Comparison of ENCODE assay signal across 8 cellular contexts in the genomic region with DNA sequence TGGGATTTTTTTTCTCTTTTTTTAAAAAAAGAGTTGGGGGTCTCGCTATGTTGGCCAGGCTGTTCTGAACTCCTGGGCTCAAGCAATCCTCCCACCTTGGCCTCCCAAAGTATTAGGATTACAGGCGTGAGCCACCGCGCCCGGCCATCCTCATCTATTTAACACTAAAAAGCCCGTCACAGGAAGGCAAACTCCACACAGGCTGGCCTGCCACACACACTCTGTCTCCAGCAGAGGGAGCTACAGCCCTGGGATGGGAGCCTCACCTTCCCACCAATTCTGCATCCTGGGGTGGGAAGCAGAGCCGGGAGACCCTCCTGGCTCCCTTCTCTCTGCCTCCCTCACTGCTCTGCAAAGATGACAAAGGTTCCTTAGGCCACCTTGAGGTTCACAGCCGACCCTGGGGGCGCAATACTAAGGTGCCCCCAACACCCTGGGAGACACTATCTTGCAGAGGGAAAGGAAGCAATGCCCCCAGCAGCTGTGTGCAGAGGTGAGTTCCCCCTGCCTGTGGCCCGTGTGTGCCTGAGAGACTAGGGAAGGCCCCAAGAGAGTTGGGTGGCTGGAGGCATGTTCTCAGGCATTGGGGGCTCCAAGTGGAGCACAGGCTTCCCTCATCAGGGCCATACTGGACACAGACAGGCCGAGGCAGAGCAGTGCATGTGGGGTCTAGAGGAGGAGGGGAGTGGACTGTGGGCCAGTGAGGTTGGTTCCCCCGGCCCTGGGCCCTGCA. TPM values are rescaled to one million over a fixed set of nuclear protein-coding genes. Genes with fewer than 3 reads are reported as not detected.
DNase-seq lines count a peak whose midpoint lies in the region; ATAC-seq and TF ChIP-seq lines count a peak whose summit lies in the region.

No MANE protein-coding gene starts in this region.

- H3K4me3 ChIP-seq in BE2C (ENCODE audit: low read depth, low read length) (no peak overlapping the region), Peyer's patch (no peak overlapping the region)

- DNase-seq in BE2C = peak; percentile 70
- peak; percentile 73 for DNase-seq in GM13976 (ENCODE audit: low spot score)
- DNase-seq in Peyer's patch = peak in 1 of 3 donors; percentile 54
- DNase-seq in ecto neural progenitor cell (ENCODE audit: low spot score) = peak; percentile 76
- DNase-seq in SIG-M5 (lab: John Stamatoyannopoulos, UW) = no peak
- DNase-seq in activated T-helper 1 cell treated with anti-CD3 and anti-CD28 coated beads, Interleukin-12 subunit alpha, Interleukin-12 subunit beta, Interleukin-2, Interleukin-4 antibody, amounts not matched to agents 30 ng/mL and 10 ng/mL and 1 ng/mL, durations not matched to agents 14 hours and 24 hours and 36 hours (ENCODE audit: low spot score) = no peak

- ATAC-seq in GM19351 (IDR thresholded peaks at IDR 0.05; ENCODE audit: unreplicated experiment) = no peak

- H3K27ac ChIP-seq in Peyer's patch = no peak overlapping the region

- peaks cover 63% of the 10 kb centered on the region for H3K36me3 ChIP-seq in BE2C
- H3K36me3 ChIP-seq in Peyer's patch = peaks cover 0 to 86% (median 0%) of the 10 kb centered on the region in 3 donors

- H3K27me3 ChIP-seq in BE2C (no peaks in the 10 kb centered on the region), Peyer's patch (no peaks in the 10 kb centered on the region)

- in situ Hi-C loops in GM13976 (cut with MboI; ENCODE audit: low sequenced_read_pairs, unreplicated experiment) = no loop called here

- H3K4me1 ChIP-seq in BE2C (no peaks in the 10 kb centered on the region), Peyer's patch (no peaks in the 10 kb centered on the region)

- H3K27me3 Mint-ChIP-seq in nephron (ENCODE audit: low read depth) = no peaks in the 10 kb centered on the region
- no peaks in the 10 kb centered on the region for H3K27me3 Mint-ChIP-seq in activated T-helper 1 cell treated with anti-CD3 and anti-CD28 coated beads, Interleukin-12 subunit alpha, Interleukin-12 subunit beta, Interleukin-2, Interleukin-4 antibody, amounts not matched to agents 30 ng/mL and 10 ng/mL and 1 ng/mL, durations not matched to agents 14 hours and 24 hours and 36 hours (ENCODE audit: insufficient read depth)

- H3K4me3 Mint-ChIP-seq in nephron = no peak overlapping the region
- no peak overlapping the region for H3K4me3 Mint-ChIP-seq in activated T-helper 1 cell treated with anti-CD3 and anti-CD28 coated beads, Interleukin-12 subunit alpha, Interleukin-12 subunit beta, Interleukin-2, Interleukin-4 antibody, amounts not matched to agents 30 ng/mL and 10 ng/mL and 1 ng/mL, durations not matched to agents 14 hours and 24 hours and 36 hours

- H3K9me3 Mint-ChIP-seq in nephron = no peaks in the 10 kb centered on the region
- H3K9me3 Mint-ChIP-seq in activated T-helper 1 cell treated with anti-CD3 and anti-CD28 coated beads, Interleukin-12 subunit alpha, Interleukin-12 subunit beta, Interleukin-2, Interleukin-4 antibody, amounts not matched to agents 30 ng/mL and 10 ng/mL and 1 ng/mL, durations not matched to agents 14 hours and 24 hours and 36 hours = no peaks in the 10 kb centered on the region

- no peak overlapping the region for H3K27ac Mint-ChIP-seq in nephron
- H3K27ac Mint-ChIP-seq in activated T-helper 1 cell treated with anti-CD3 and anti-CD28 coated beads, Interleukin-12 subunit alpha, Interleukin-12 subunit beta, Interleukin-2, Interleukin-4 antibody, amounts not matched to agents 30 ng/mL and 10 ng/mL and 1 ng/mL, durations not matched to agents 14 hours and 24 hours and 36 hours = no peak overlapping the region

- H3K4me1 Mint-ChIP-seq in nephron = no peaks in the 10 kb centered on the region
- H3K4me1 Mint-ChIP-seq in activated T-helper 1 cell treated with anti-CD3 and anti-CD28 coated beads, Interleukin-12 subunit alpha, Interleukin-12 subunit beta, Interleukin-2, Interleukin-4 antibody, amounts not matched to agents 30 ng/mL and 10 ng/mL and 1 ng/mL, durations not matched to agents 14 hours and 24 hours and 36 hours (ENCODE audit: low read depth) = peaks cover 4% of the 10 kb centered on the region

- intact Hi-C loops in activated T-helper 1 cell treated with anti-CD3 and anti-CD28 coated beads, Interleukin-12 subunit alpha, Interleukin-12 subunit beta, Interleukin-2, Interleukin-4 antibody, amounts not matched to agents 30 ng/mL and 10 ng/mL and 1 ng/mL, durations not matched to agents 14 hours and 24 hours and 36 hours (cut with micrococcal nuclease) = loop anchor here (2.0 kb wide), 1 partner anchor 32 kb away; no protein-coding TSS in a partner anchor

- H3K36me3 Mint-ChIP-seq in nephron (ENCODE audit: low read depth) = peaks cover 45% of the 10 kb centered on the region
- peaks cover 16% of the 10 kb centered on the region for H3K36me3 Mint-ChIP-seq in activated T-helper 1 cell treated with anti-CD3 and anti-CD28 coated beads, Interleukin-12 subunit alpha, Interleukin-12 subunit beta, Interleukin-2, Interleukin-4 antibody, amounts not matched to agents 30 ng/mL and 10 ng/mL and 1 ng/mL, durations not matched to agents 14 hours and 24 hours and 36 hours (ENCODE audit: low read depth)

- no peak for TF ChIP-seq POLR2A in Peyer's patch (IDR thresholded peaks at IDR 0.05)

- no peaks in the 10 kb centered on the region for H3K9me3 ChIP-seq in BE2C
- no peaks in the 10 kb centered on the region for H3K9me3 ChIP-seq in Peyer's patch

- TF ChIP-seq CTCF in BE2C (IDR thresholded peaks at IDR 0.05; ENCODE audit: low read depth, low read length) = peak; percentile 89
- peak; percentile 73 for TF ChIP-seq CTCF in GM13976 (IDR thresholded peaks at IDR 0.05; ENCODE audit: borderline replicate concordance, control extremely low read depth, extremely low read depth, insufficient read depth, missing control alignments)
- peak in 5 of 6 experiments; percentile 12 to 65 (median 53) for TF ChIP-seq CTCF in Peyer's patch (IDR thresholded peaks at IDR 0.05)
- peak; percentile 63 to 76 (median 67) for TF ChIP-seq CTCF in nephron (IDR thresholded peaks at IDR 0.05; ENCODE audit: unreplicated experiment in 3 of 3)

RNA-seq across cellular contexts. Expression of gene TIMM44, which starts 27.4 kb away (rescaled TPM):
- polyA plus RNA-seq in BE2C (2012; ENCODE audit: insufficient read depth, insufficient read length, low read depth) = 277 TPM
- 100 to 1,000 TPM in 1 of 4 donors, 10 to 100 TPM in 3; 55.5 to 211 (median 80.7) TPM for total RNA-seq in Peyer's patch
- total RNA-seq in activated T-helper 1 cell treated with anti-CD3 and anti-CD28 coated beads, Interleukin-12 subunit alpha, Interleukin-12 subunit beta, Interleukin-2, Interleukin-4 antibody, amounts not matched to agents 30 ng/mL and 10 ng/mL and 1 ng/mL, durations not matched to agents 14 hours and 24 hours and 36 hours = 114 and 120 TPM in 2 replicates

RNA-seq across cellular contexts. Expression of gene ELAVL1, which starts 34.6 kb away (rescaled TPM):
- polyA plus RNA-seq in BE2C (2012; ENCODE audit: insufficient read depth, insufficient read length, low read depth) = 58.0 TPM
- total RNA-seq in Peyer's patch = 10 to 100 TPM; 21.0 to 41.7 (median 25.9) TPM
- total RNA-seq in activated T-helper 1 cell treated with anti-CD3 and anti-CD28 coated beads, Interleukin-12 subunit alpha, Interleukin-12 subunit beta, Interleukin-2, Interleukin-4 antibody, amounts not matched to agents 30 ng/mL and 10 ng/mL and 1 ng/mL, durations not matched to agents 14 hours and 24 hours and 36 hours = 182 and 186 TPM in 2 replicates

RNA-seq across cellular contexts. Expression of gene CTXN1, which starts 44.9 kb away (rescaled TPM):
- 185 TPM for polyA plus RNA-seq in BE2C (2012; ENCODE audit: insufficient read depth, insufficient read length, low read depth)
- 1 to 10 TPM in 3 of 4 donors, not detected in 1; 1.6 to 2.5 (median 2.4) TPM for total RNA-seq in Peyer's patch
- 1.9 and 2.6 TPM in 2 replicates for total RNA-seq in activated T-helper 1 cell treated with anti-CD3 and anti-CD28 coated beads, Interleukin-12 subunit alpha, Interleukin-12 subunit beta, Interleukin-2, Interleukin-4 antibody, amounts not matched to agents 30 ng/mL and 10 ng/mL and 1 ng/mL, durations not matched to agents 14 hours and 24 hours and 36 hours

RNA-seq across cellular contexts. Expression of gene SNAPC2, which starts 50.7 kb away (rescaled TPM):
- polyA plus RNA-seq in BE2C (2012; ENCODE audit: insufficient read depth, insufficient read length, low read depth) = 81.2 TPM
- 10 to 100 TPM in 2 of 4 donors, 1 to 10 TPM in 2; 7.4 to 12.9 (median 9.4) TPM for total RNA-seq in Peyer's patch
- 21.3 and 22.4 TPM in 2 replicates for total RNA-seq in activated T-helper 1 cell treated with anti-CD3 and anti-CD28 coated beads, Interleukin-12 subunit alpha, Interleukin-12 subunit beta, Interleukin-2, Interleukin-4 antibody, amounts not matched to agents 30 ng/mL and 10 ng/mL and 1 ng/mL, durations not matched to agents 14 hours and 24 hours and 36 hours

RNA-seq across cellular contexts. Expression of gene TGFBR3L, which starts 56.3 kb away (rescaled TPM):
- polyA plus RNA-seq in BE2C (2012; ENCODE audit: insufficient read depth, insufficient read length, low read depth) = 20.0 TPM
- total RNA-seq in Peyer's patch = not detected
- total RNA-seq in activated T-helper 1 cell treated with anti-CD3 and anti-CD28 coated beads, Interleukin-12 subunit alpha, Interleukin-12 subunit beta, Interleukin-2, Interleukin-4 antibody, amounts not matched to agents 30 ng/mL and 10 ng/mL and 1 ng/mL, durations not matched to agents 14 hours and 24 hours and 36 hours = 6.9 and 7.5 TPM in 2 replicates

Comparison
In these comparisons a context has a peak if more than half of its experiments do, and no peak if none do; other contexts are left out.
1. DNase-seq: peak in BE2C (single experiment), GM13976 (single experiment) and ecto neural progenitor cell (single experiment); none in SIG-M5 (single experiment) and activated T-helper 1 cell treated with anti-CD3 and anti-CD28 coated beads, Interleukin-12 subunit alpha, Interleukin-12 subunit beta, Interleukin-2, Interleukin-4 antibody, amounts not matched to agents 30 ng/mL and 10 ng/mL and 1 ng/mL, durations not matched to agents 14 hours and 24 hours and 36 hours (single experiment).
2. Peak in every context shown above with its lines, with median percentiles within 50 percentile points of each other: CTCF ChIP-seq.